ENCODE assay signal across 25 cellular contexts in the genomic region with DNA sequence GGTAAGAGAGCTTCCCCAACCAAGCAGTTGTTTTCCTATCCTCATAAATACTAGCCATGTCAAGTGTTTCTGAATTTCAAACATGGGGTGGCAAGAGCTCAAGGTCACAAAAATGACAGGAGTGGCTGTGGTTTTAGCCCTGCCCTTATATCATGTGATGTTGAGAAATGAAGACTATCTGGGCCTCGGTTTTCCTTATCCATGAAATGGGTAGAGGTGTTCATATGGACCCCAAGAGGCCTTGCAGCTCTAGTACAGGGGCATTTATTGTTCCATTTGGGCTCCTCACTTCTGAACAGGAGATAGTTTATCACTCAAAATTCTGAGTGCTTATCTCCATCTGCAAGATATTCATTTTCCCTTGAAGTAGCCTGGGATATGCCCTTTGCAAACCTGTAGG.
"Had no signal": no experiment of that assay in that cellular context is flagged by ENCODE, and none has a peak within 500 bp of the region (broad histone marks: within the 10 kb centered on the region; RNA-seq: fewer than 3 reads in every experiment).

No MANE protein-coding gene starts in this region.

- H3K9me3 Mint-ChIP-seq: activated CD4-positive, alpha-beta memory T cell treated with anti-CD3 and anti-CD28 coated beads, Interleukin-2, amount 10 ng/mL, durations not matched to agents 7 days and 5 days; activated naive CD4-positive, alpha-beta T cell treated with anti-CD3 and anti-CD28 coated beads, Interleukin-2, amount 50 U/mL, for 72 hours; activated naive CD8-positive, alpha-beta T cell treated with anti-CD3 and anti-CD28 coated beads, Interleukin-2, amount 50 U/mL, for 24 hours had no signal

- H3K27me3 ChIP-seq: breast epithelium, MG63 had no signal

- ATAC-seq: activated naive CD4-positive, alpha-beta T cell treated with anti-CD3 and anti-CD28 coated beads, Interleukin-2, amount 50 U/mL, for 72 hours; activated naive CD8-positive, alpha-beta T cell treated with anti-CD3 and anti-CD28 coated beads, Interleukin-2, amount 50 U/mL, for 24 hours had no signal

- H3K4me1 ChIP-seq: breast epithelium had no signal

- H3K4me3 ChIP-seq: breast epithelium, MG63 had no signal

- H3K27ac ChIP-seq: breast epithelium, VCaP had no signal

- H3K4me3 Mint-ChIP-seq: activated CD4-positive, alpha-beta memory T cell treated with anti-CD3 and anti-CD28 coated beads, Interleukin-2, amount 10 ng/mL, durations not matched to agents 7 days and 5 days; activated naive CD8-positive, alpha-beta T cell treated with anti-CD3 and anti-CD28 coated beads, Interleukin-2, amount 50 U/mL, for 24 hours had no signal

- H3K27ac Mint-ChIP-seq: activated CD4-positive, alpha-beta memory T cell treated with anti-CD3 and anti-CD28 coated beads, Interleukin-2, amount 10 ng/mL, durations not matched to agents 7 days and 5 days; activated naive CD4-positive, alpha-beta T cell treated with anti-CD3 and anti-CD28 coated beads, Interleukin-2, amount 50 U/mL, for 72 hours; activated naive CD8-positive, alpha-beta T cell treated with anti-CD3 and anti-CD28 coated beads, Interleukin-2, amount 50 U/mL, for 24 hours had no signal

- H3K4me1 Mint-ChIP-seq: activated CD4-positive, alpha-beta memory T cell treated with anti-CD3 and anti-CD28 coated beads, Interleukin-2, amount 10 ng/mL, durations not matched to agents 7 days and 5 days; activated naive CD8-positive, alpha-beta T cell treated with anti-CD3 and anti-CD28 coated beads, Interleukin-2, amount 50 U/mL, for 24 hours had no signal

- H3K36me3 ChIP-seq: breast epithelium, MG63 had no signal

- H3K9me3 ChIP-seq: breast epithelium, MG63 had no signal

- H3K36me3 Mint-ChIP-seq: activated naive CD4-positive, alpha-beta T cell treated with anti-CD3 and anti-CD28 coated beads, Interleukin-2, amount 50 U/mL, for 72 hours had no signal

- DNase-seq: activated CD4-positive, alpha-beta memory T cell treated with anti-CD3 and anti-CD28 coated beads, Interleukin-2, amount 10 ng/mL, durations not matched to agents 7 days and 5 days; activated CD4-positive, alpha-beta T cell treated with anti-CD3 and anti-CD28 coated beads, Interleukin-2, amount 50 U/mL, for 1 hour; activated CD4-positive, CD25-positive, alpha-beta regulatory T cell; activated CD8-positive, alpha-beta memory T cell treated with anti-CD3 and anti-CD28 coated beads, Interleukin-2, amount 50 U/mL, for 4 hours; activated effector memory CD4-positive, alpha-beta T cell treated with Interleukin-2 at 50 U/mL for 16 hours; activated naive CD4-positive, alpha-beta T cell treated with Interleukin-2 at 50 U/mL for 16 hours; activated naive CD8-positive, alpha-beta T cell treated with anti-CD3 and anti-CD28 coated beads, Interleukin-2, amount 50 U/mL, for 24 hours; amygdala; caudate nucleus; MG63; MV-4-11; NCI-H1092 treated with DMSO at 0.1 percent for 48 hours; NCI-H1417 treated with DMSO at 0.1 percent for 48 hours; NCI-H1694 treated with DMSO at 0.1 percent for 48 hours; NCI-H2029 treated with DMSO at 0.1 percent for 48 hours; NCI-H345; NCI-H510A; NCI-H526 treated with DMSO at 0.1 percent for 48 hours; NCI-H82; SIG-M5; T-helper 2 cell; T1000 had no signal

- H3K27me3 Mint-ChIP-seq: activated CD4-positive, alpha-beta memory T cell treated with anti-CD3 and anti-CD28 coated beads, Interleukin-2, amount 10 ng/mL, durations not matched to agents 7 days and 5 days; activated naive CD8-positive, alpha-beta T cell treated with anti-CD3 and anti-CD28 coated beads, Interleukin-2, amount 50 U/mL, for 24 hours had no signal
